1 cellular context compared by ENCODE assay signal in genomic region chr6:22765015-22765414, GRCh38.
TF ChIP-seq lines count a peak whose summit lies in the region.

No MANE protein-coding gene starts in this region.

TF ChIP-seq in IMR-90, 13 proteins besides CTCF, POLR2A, EP300 and RAD21 (continued from another document):
- TF ChIP-seq MXI1 (IDR thresholded peaks at IDR 0.05; ENCODE audit: borderline replicate concordance, low read depth, low read length) = no peak
- TF ChIP-seq, protein P1, sequence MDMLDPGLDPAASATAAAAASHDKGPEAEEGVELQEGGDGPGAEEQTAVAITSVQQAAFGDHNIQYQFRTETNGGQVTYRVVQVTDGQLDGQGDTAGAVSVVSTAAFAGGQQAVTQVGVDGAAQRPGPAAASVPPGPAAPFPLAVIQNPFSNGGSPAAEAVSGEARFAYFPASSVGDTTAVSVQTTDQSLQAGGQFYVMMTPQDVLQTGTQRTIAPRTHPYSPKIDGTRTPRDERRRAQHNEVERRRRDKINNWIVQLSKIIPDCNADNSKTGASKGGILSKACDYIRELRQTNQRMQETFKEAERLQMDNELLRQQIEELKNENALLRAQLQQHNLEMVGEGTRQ (IDR thresholded peaks at IDR 0.05; ENCODE audit: low read depth, low read length) = no peak
- TF ChIP-seq BHLHE40 (IDR thresholded peaks at IDR 0.05; ENCODE audit: low read depth, low read length) = no peak
- no peak for TF ChIP-seq MAFK (IDR thresholded peaks at IDR 0.05; ENCODE audit: low read depth, low read length)
- no peak for TF ChIP-seq FOS (IDR thresholded peaks at IDR 0.05; ENCODE audit: low read depth, low read length)
- no peak for TF ChIP-seq NFE2L2 (IDR thresholded peaks at IDR 0.05; ENCODE audit: low read depth, low read length)
- no peak for TF ChIP-seq SMC3 (IDR thresholded peaks at IDR 0.05; ENCODE audit: low read depth, low read length)
- TF ChIP-seq MAZ (IDR thresholded peaks at IDR 0.05; ENCODE audit: borderline replicate concordance, low read depth, low read length) = no peak
